ENCODE assay signal across 20 cellular contexts in the genomic region with DNA sequence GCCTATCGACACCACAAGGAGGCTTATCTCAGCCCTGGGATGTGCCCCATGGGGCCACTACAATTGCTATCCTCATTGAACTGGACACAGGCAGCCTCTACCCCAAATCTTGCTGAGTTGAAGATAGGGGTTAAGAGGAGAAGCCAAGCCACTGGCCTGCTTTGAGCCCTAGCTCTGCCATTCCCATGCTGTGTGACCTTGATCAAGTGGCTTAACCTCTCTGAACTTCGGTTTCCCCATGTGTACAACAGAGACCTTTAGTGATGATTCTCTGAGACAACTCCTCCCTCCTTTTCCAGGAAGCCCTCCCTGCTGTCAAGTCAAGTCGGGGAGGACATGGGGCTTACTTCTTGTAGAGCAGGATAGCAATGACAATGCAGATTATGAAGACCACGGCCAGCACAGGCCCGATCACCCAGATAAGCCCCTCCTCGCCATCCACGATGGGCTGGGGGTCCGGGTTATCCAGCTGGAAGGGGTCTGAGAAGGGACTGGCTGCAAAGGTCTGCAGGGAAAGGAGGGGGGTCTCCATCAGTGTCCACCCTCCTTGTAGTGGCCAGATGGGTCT.
A peak's percentile ranks its signal among the peaks of the same experiment; 100 is the strongest.
DNase-seq lines count a peak whose midpoint lies in the region; ATAC-seq, FAIRE-seq and TF ChIP-seq lines count a peak whose summit lies in the region.
"Had no signal": no experiment of that assay in that cellular context is flagged by ENCODE, and none has a peak within 500 bp of the region (broad histone marks: within the 10 kb centered on the region; RNA-seq: fewer than 3 reads in every experiment).

No MANE protein-coding gene starts in this region.

- peaks cover 9% of the 10 kb centered on the region for H3K9me3 Mint-ChIP-seq in mesothelial cell of epicardium
- H3K9me3 Mint-ChIP-seq: CD4-positive, CD25-positive, alpha-beta regulatory T cell; CD8-positive, alpha-beta memory T cell had no signal

- peaks cover 74% of the 10 kb centered on the region for H3K36me3 Mint-ChIP-seq in mesothelial cell of epicardium
- H3K36me3 Mint-ChIP-seq: CD4-positive, CD25-positive, alpha-beta regulatory T cell; CD8-positive, alpha-beta memory T cell had no signal

- H4K20me1 ChIP-seq in HepG2 (ENCODE audit: insufficient read depth, low read length) (no peaks in the 10 kb centered on the region), osteoblast (ENCODE audit: insufficient read depth, low read length) (peaks cover 3% of the 10 kb centered on the region)

- in situ Hi-C loops in HepG2 (cut with HindIII; ENCODE audit: extremely low pct_ligation_motif_present, low pct_unique_long_range_greater_than_20kb), result no loop called here

- POLR2A ChIA-PET in HepG2 (lab: Yijun Ruan, JAX), result no interaction called here

- H3K4me2 ChIP-seq in HepG2 (ENCODE audit: low read depth, low read length) (no peak overlapping the region), osteoblast (ENCODE audit: insufficient read depth, low read length) (no peak overlapping the region)

- H3K9me3 ChIP-seq in HepG2 (ENCODE audit: low read length) (no peaks in the 10 kb centered on the region), right lobe of liver (no peaks in the 10 kb centered on the region), osteoblast (ENCODE audit: low read depth, low read length) (no peaks in the 10 kb centered on the region), lower lobe of right lung (no peaks in the 10 kb centered on the region)
- H3K9me3 ChIP-seq: BE2C had no signal

- H3K4me1 ChIP-seq in HepG2 (ENCODE audit: insufficient read depth, low read length), result no peaks in the 10 kb centered on the region
- H3K4me1 ChIP-seq in right lobe of liver, result no peaks in the 10 kb centered on the region
- H3K4me1 ChIP-seq in osteoblast (ENCODE audit: insufficient read depth, low read length), result no peaks in the 10 kb centered on the region
- H3K4me1 ChIP-seq in lower lobe of right lung, result no peaks in the 10 kb centered on the region
- H3K4me1 ChIP-seq: BE2C had no signal

- no peak overlapping the region for H3K4me3 Mint-ChIP-seq in mesothelial cell of epicardium
- H3K4me3 Mint-ChIP-seq: CD4-positive, CD25-positive, alpha-beta regulatory T cell; CD8-positive, alpha-beta memory T cell had no signal

- 90% methylated on average over 3 of the region's 8 CpGs for WGBS in HepG2 (ENCODE audit: low lambda C conversion rate)
- WGBS in right lobe of liver (ENCODE audit: insufficient coverage, low coverage, low lambda C conversion rate, missing lambda C conversion rate), result 93% methylated on average over 3 of the region's 8 CpGs

- FAIRE-seq in HepG2 (lab: Jason Lieb, UNC) (no peak), bronchial epithelial cell (lab: Jason Lieb, UNC) (peak; percentile 13)
- FAIRE-seq: GM12891, GM19239, H54 had no signal

- no peak for DNase-seq in HepG2 (ENCODE audit: low spot score)
- no peak for DNase-seq in right lobe of liver
- no peak for DNase-seq in bronchial epithelial cell (ENCODE audit: low read depth)
- DNase-seq in osteoblast (ENCODE audit: insufficient read length, low spot score, missing footprints), result peak; percentile 48
- no peak for DNase-seq in mesothelial cell of epicardium (ENCODE audit: low spot score in 2 of 2, unreplicated experiment in 2 of 2)
- no peak for DNase-seq in lower lobe of right lung
- no peak for DNase-seq in foreskin fibroblast
- DNase-seq: BE2C; C1 segment of cervical spinal cord; CD4-positive, CD25-positive, alpha-beta regulatory T cell; CD8-positive, alpha-beta memory T cell; COR-L47; DMS 273 treated with DMSO at 0.1 percent for 48 hours; DMS53; DND-41; EL had no signal

- no peaks in the 10 kb centered on the region for H3K4me1 Mint-ChIP-seq in mesothelial cell of epicardium
- H3K4me1 Mint-ChIP-seq: CD4-positive, CD25-positive, alpha-beta regulatory T cell; CD8-positive, alpha-beta memory T cell had no signal

- H3K79me2 ChIP-seq in HepG2 (ENCODE audit: insufficient read depth, low read length) (no peaks in the 10 kb centered on the region), osteoblast (ENCODE audit: insufficient read depth, low read length) (no peaks in the 10 kb centered on the region)

- no peaks in the 10 kb centered on the region for H3K27me3 Mint-ChIP-seq in mesothelial cell of epicardium (ENCODE audit: low read depth)
- H3K27me3 Mint-ChIP-seq: CD4-positive, CD25-positive, alpha-beta regulatory T cell had no signal

- intact Hi-C loops in HepG2 (cut with micrococcal nuclease; ENCODE audit: unreplicated experiment), result no loop called here
- intact Hi-C loops in right lobe of liver (cut with DNase I), result no loop called here
- intact Hi-C loops in lower lobe of right lung (cut with DNase I), result no loop called here

- H3K9ac ChIP-seq in HepG2 (ENCODE audit: insufficient read depth, low read depth, low read length), result no peak overlapping the region

- no peak for TF ChIP-seq RAD21 in HepG2 (CRISPR knock-in tag; IDR thresholded peaks at IDR 0.05)

- ATAC-seq in HepG2, result no peak
- ATAC-seq in right lobe of liver, result no peak
- ATAC-seq in lower lobe of right lung, result no peak

- no TSS peak for BruUV-seq in HepG2 (replicated peaks; lab: Mats Ljungman, UMichigan)

- no peak for TF ChIP-seq EP300 in HepG2 (IDR thresholded peaks at IDR 0.05; ENCODE audit: low read depth in 2 of 2, low read length in 2 of 2)
- TF ChIP-seq EP300 in HepG2 (CRISPR knock-in tag; IDR thresholded peaks at IDR 0.05; ENCODE audit: borderline replicate concordance), result no peak

- CTCF ChIA-PET in HepG2 (lab: Yijun Ruan, JAX; ENCODE audit: low intra/inter-chr PET ratio, low total read pairs), result no interaction called here

- H3K27ac ChIP-seq in HepG2 (ENCODE audit: extremely low read length, insufficient read depth, low read length) (no peak overlapping the region), right lobe of liver (no peak overlapping the region), osteoblast (ENCODE audit: low read depth, low read length) (no peak overlapping the region), lower lobe of right lung (no peak overlapping the region)
- H3K27ac ChIP-seq: 22Rv1 had no signal

- no peak for TF ChIP-seq POLR2A in HepG2 (IDR thresholded peaks at IDR 0.05; ENCODE audit: insufficient read depth in 1 of 2, low read depth in 2 of 2, low read length in 2 of 2)
- no peak for TF ChIP-seq POLR2A in right lobe of liver (IDR thresholded peaks at IDR 0.05)

- H2AFZ ChIP-seq in HepG2 (ENCODE audit: low read length) (no peak overlapping the region), osteoblast (ENCODE audit: low read length) (no peak overlapping the region)

- H3K27ac Mint-ChIP-seq in mesothelial cell of epicardium, result no peak overlapping the region

- no peak for TF ChIP-seq CTCF in HepG2 (CRISPR knock-in tag; IDR thresholded peaks at IDR 0.05)
- no peak for TF ChIP-seq CTCF in right lobe of liver (IDR thresholded peaks at IDR 0.05)
- TF ChIP-seq CTCF in bronchial epithelial cell (IDR thresholded peaks at IDR 0.05; ENCODE audit: insufficient read depth, low read length, severe bottlenecking), result no peak
- TF ChIP-seq CTCF in osteoblast (IDR thresholded peaks at IDR 0.05; ENCODE audit: extremely low read depth, low read depth, low read length), result no peak
- TF ChIP-seq CTCF in mesothelial cell of epicardium (IDR thresholded peaks at IDR 0.05; ENCODE audit: unreplicated experiment), result no peak
- TF ChIP-seq CTCF in lower lobe of right lung (IDR thresholded peaks at IDR 0.05), result no peak
- no peak for TF ChIP-seq CTCF in foreskin fibroblast (IDR thresholded peaks at IDR 0.05; ENCODE audit: low read depth, low read length)

- H3K36me3 ChIP-seq in HepG2 (replicated peaks in 1 of 2; ENCODE audit: control insufficient read depth in 1 of 2, insufficient read depth in 2 of 2, low read length in 2 of 2) (peaks cover 10 to 56% of the 10 kb centered on the region in 2 experiments), right lobe of liver (no peaks in the 10 kb centered on the region), bronchial epithelial cell (ENCODE audit: control insufficient read depth, insufficient read depth, low read length) (no peaks in the 10 kb centered on the region), osteoblast (ENCODE audit: insufficient read depth, low read length) (peaks cover 71% of the 10 kb centered on the region), lower lobe of right lung (peaks cover 71% of the 10 kb centered on the region)

- H3K4me3 ChIP-seq in HepG2 (replicated peaks in 1 of 3; ENCODE audit: insufficient read depth in 1 of 3, low read depth in 2 of 3, low read length in 3 of 3), result no peak overlapping the region
- no peak overlapping the region for H3K4me3 ChIP-seq in right lobe of liver
- H3K4me3 ChIP-seq in bronchial epithelial cell (ENCODE audit: low read depth, low read length), result no peak overlapping the region
- H3K4me3 ChIP-seq in osteoblast (ENCODE audit: insufficient read depth, low read length), result no peak overlapping the region
- no peak overlapping the region for H3K4me3 ChIP-seq in lower lobe of right lung
- H3K4me3 ChIP-seq in foreskin fibroblast (ENCODE audit: low read depth in 1 of 2, low read length in 2 of 2), result no peak overlapping the region

- H3K27me3 ChIP-seq in HepG2 (ENCODE audit: control insufficient read depth in 1 of 2, insufficient read depth in 2 of 2, low read length in 2 of 2), result no peaks in the 10 kb centered on the region
- no peaks in the 10 kb centered on the region for H3K27me3 ChIP-seq in right lobe of liver
- no peaks in the 10 kb centered on the region for H3K27me3 ChIP-seq in bronchial epithelial cell (ENCODE audit: control insufficient read depth, insufficient read depth, low read length)
- no peaks in the 10 kb centered on the region for H3K27me3 ChIP-seq in osteoblast (ENCODE audit: insufficient read depth, low read length)
- no peaks in the 10 kb centered on the region for H3K27me3 ChIP-seq in lower lobe of right lung (ENCODE audit: low read depth)
- H3K27me3 ChIP-seq: BE2C had no signal

TF ChIP-seq in HepG2, 621 proteins besides CTCF, POLR2A, EP300 and RAD21:
- TF ChIP-seq ZNF639 (CRISPR knock-in tag; conservative IDR thresholded peaks at IDR 0.05) (no peak), ZFP36 (IDR thresholded peaks at IDR 0.05; ENCODE audit: borderline replicate concordance, low read depth, low read length, partially characterized antibody) (peak; percentile 21), HOXA9 (CRISPR knock-in tag; IDR thresholded peaks at IDR 0.05; ENCODE audit: borderline replicate concordance) (no peak), ZNF768 (CRISPR knock-in tag; IDR thresholded peaks at IDR 0.05) (peak; percentile 95), ZMYM3 (CRISPR knock-in tag; IDR thresholded peaks at IDR 0.05) (peak; percentile 72)
